ENCODE assay signal across 18 cellular contexts in the genomic region with DNA sequence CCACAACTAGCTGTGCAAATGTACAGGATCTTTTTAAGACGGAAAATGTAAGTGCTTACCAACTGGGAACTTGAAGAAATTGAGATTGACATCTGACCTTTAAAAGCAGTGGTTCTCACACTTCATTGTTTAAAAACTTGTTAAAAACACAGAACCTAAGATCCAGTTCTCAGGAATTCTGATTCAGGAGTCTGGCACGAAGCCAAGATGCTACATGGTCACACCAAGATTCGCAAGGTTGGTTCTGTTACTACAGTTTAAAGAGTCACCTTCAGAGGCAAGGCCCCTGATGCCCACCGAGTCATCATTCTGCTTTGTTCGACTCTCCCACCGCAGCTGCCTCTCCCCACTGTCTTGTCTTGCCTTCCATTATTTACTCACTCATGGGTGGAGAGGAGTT.
"Had no signal": no experiment of that assay in that cellular context is flagged by ENCODE, and none has a peak within 500 bp of the region (broad histone marks: within the 10 kb centered on the region; RNA-seq: fewer than 3 reads in every experiment).

No MANE protein-coding gene starts in this region.

- DNase-seq: activated CD4-positive, alpha-beta memory T cell treated with anti-CD3 and anti-CD28 coated beads for 36 hours; activated CD4-positive, alpha-beta T cell treated with anti-CD3 and anti-CD28 coated beads for 48 hours; activated effector memory CD4-positive, alpha-beta T cell treated with anti-CD3 and anti-CD28 coated beads, Interleukin-2, amount 50 U/mL, for 16 hours; activated naive CD4-positive, alpha-beta T cell treated with anti-CD3 and anti-CD28 coated beads, Interleukin-2, amount 10 ng/mL, durations not matched to agents 7 days and 5 days; body of pancreas; cortex of kidney; endodermal cell; left lung; naive thymus-derived CD8-positive, alpha-beta T cell; right cardiac atrium; stimulated activated CD4-positive, alpha-beta T cell treated with anti-CD3 and anti-CD28 coated beads, Interleukin-4, amount 100 ng/mL, for 4 hours; stimulated activated naive CD8-positive, alpha-beta T cell treated with anti-CD3 and anti-CD28 coated beads, Interleukin-15, Interleukin-2, amounts not matched to agents 100 U/mL and 50 U/mL, for 24 hours; tibial artery had no signal

- H3K36me3 ChIP-seq: cardiac muscle cell, left lung, ovary, prostate gland, tibial artery had no signal

- H3K4me3 ChIP-seq: body of pancreas, cardiac muscle cell, left lung, lung, ovary, prostate gland, tibial artery had no signal

- H3K27me3 ChIP-seq: body of pancreas, cardiac muscle cell, left lung, ovary, tibial artery had no signal

- ATAC-seq: body of pancreas; left lung; naive thymus-derived CD8-positive, alpha-beta T cell; right cardiac atrium; stimulated activated naive CD8-positive, alpha-beta T cell treated with anti-CD3 and anti-CD28 coated beads, Interleukin-15, Interleukin-2, amounts not matched to agents 100 U/mL and 50 U/mL, for 24 hours had no signal

- H3K27ac ChIP-seq: body of pancreas, cardiac muscle cell, epithelial cell of prostate, left lung, ovary, prostate gland, tibial artery had no signal

- H3K9me3 ChIP-seq: body of pancreas, left lung, ovary, prostate gland, tibial artery had no signal

- H3K4me1 ChIP-seq: body of pancreas, left lung, prostate gland had no signal
